Comparison of ENCODE assay signal across 1 cellular context in the genomic region with DNA sequence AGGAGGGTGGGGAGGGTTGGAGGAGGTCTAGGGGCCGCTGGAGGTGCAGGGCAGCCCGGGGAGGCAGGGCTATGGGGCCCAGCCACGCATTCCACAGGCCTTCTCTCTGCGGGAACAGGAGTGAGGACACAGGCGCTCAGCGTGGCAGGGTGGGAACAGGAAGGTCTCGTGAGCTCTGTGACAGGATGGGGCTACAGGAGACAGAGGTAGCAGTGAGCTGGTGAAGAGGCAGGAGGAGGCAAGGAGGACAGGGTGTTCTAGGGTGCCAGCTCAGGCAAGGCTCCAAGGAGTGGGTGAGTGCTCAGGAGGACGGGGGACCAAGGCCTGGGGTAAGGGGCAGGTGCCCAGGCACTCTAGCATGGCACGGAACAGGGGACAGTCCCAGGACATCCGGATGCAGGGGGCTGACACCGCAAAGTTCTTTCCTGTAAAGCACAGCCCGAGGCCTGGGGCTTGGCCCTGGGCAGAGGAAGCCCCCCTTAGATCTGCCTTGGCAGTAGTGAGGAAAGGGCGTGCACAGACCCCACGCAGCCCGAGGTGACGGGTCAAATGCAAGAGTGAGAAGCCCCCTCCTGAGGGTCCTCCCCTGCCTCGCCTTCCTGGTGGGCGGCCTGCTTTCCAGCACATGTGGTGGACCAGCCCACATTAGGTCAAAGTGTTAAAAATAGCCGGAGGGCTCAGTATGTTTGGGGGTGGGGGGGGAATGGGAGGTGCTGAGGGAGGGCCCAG.
TF ChIP-seq lines count a peak whose summit lies in the region.

No MANE protein-coding gene starts in this region.

TF ChIP-seq in HepG2, 621 proteins besides CTCF, POLR2A, EP300 and RAD21 (continued from another document and continues in another):
- TF ChIP-seq, protein P1, sequence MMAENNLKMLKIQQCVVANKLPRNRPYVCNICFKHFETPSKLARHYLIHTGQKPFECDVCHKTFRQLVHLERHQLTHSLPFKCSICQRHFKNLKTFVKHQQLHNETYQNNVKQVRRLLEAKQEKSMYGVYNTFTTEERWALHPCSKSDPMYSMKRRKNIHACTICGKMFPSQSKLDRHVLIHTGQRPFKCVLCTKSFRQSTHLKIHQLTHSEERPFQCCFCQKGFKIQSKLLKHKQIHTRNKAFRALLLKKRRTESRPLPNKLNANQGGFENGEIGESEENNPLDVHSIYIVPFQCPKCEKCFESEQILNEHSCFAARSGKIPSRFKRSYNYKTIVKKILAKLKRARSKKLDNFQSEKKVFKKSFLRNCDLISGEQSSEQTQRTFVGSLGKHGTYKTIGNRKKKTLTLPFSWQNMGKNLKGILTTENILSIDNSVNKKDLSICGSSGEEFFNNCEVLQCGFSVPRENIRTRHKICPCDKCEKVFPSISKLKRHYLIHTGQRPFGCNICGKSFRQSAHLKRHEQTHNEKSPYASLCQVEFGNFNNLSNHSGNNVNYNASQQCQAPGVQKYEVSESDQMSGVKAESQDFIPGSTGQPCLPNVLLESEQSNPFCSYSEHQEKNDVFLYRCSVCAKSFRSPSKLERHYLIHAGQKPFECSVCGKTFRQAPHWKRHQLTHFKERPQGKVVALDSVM (CRISPR knock-in tag; IDR thresholded peaks at IDR 0.05): no peak
- TF ChIP-seq ZNF44 (CRISPR knock-in tag; IDR thresholded peaks at IDR 0.05) (no peak), ZNF382 (CRISPR knock-in tag; IDR thresholded peaks at IDR 0.05; ENCODE audit: borderline replicate concordance) (no peak), POLR2AphosphoS5 (IDR thresholded peaks at IDR 0.05; ENCODE audit: low read depth, low read length) (no peak), MXD4 (CRISPR knock-in tag; IDR thresholded peaks at IDR 0.05) (no peak), TSC22D2 (CRISPR knock-in tag; IDR thresholded peaks at IDR 0.05; ENCODE audit: borderline replicate concordance) (no peak), IRF2 (CRISPR knock-in tag; IDR thresholded peaks at IDR 0.05) (no peak), ZNF180 (CRISPR knock-in tag; IDR thresholded peaks at IDR 0.05; ENCODE audit: borderline replicate concordance, low read depth) (no peak), SAFB2 (CRISPR knock-in tag; IDR thresholded peaks at IDR 0.05; ENCODE audit: borderline replicate concordance, low read depth) (no peak), XBP1 (CRISPR knock-in tag; IDR thresholded peaks at IDR 0.05) (no peak), NFE2 (CRISPR knock-in tag; IDR thresholded peaks at IDR 0.05) (no peak), PHF20 (CRISPR knock-in tag; IDR thresholded peaks at IDR 0.05) (no peak), SMAD1 (CRISPR knock-in tag; IDR thresholded peaks at IDR 0.05; ENCODE audit: borderline replicate concordance, low read depth) (0 out of 2 replicates have a peak, but pooled peaks have one; percentile 49), ZNF782 (CRISPR knock-in tag; IDR thresholded peaks at IDR 0.05; ENCODE audit: borderline replicate concordance) (no peak), ZNF792 (CRISPR knock-in tag; IDR thresholded peaks at IDR 0.05) (0 out of 2 replicates have a peak, but pooled peaks have one; percentile 0), MLLT10 (CRISPR knock-in tag; IDR thresholded peaks at IDR 0.05) (no peak), ZBTB21 (CRISPR knock-in tag; IDR thresholded peaks at IDR 0.05) (no peak), ZSCAN21 (CRISPR knock-in tag; IDR thresholded peaks at IDR 0.05; ENCODE audit: borderline replicate concordance) (no peak), KMT2A (CRISPR knock-in tag; IDR thresholded peaks at IDR 0.05) (0 out of 2 replicates have a peak, but pooled peaks have one; percentile 32), CC2D1A (CRISPR knock-in tag; IDR thresholded peaks at IDR 0.05) (no peak), ZMYM2 (CRISPR knock-in tag; IDR thresholded peaks at IDR 0.05) (no peak), JUN (CRISPR knock-in tag; IDR thresholded peaks at IDR 0.05) (no peak), CHCHD3 (CRISPR knock-in tag; IDR thresholded peaks at IDR 0.05) (no peak)
- TF ChIP-seq, protein P2, sequence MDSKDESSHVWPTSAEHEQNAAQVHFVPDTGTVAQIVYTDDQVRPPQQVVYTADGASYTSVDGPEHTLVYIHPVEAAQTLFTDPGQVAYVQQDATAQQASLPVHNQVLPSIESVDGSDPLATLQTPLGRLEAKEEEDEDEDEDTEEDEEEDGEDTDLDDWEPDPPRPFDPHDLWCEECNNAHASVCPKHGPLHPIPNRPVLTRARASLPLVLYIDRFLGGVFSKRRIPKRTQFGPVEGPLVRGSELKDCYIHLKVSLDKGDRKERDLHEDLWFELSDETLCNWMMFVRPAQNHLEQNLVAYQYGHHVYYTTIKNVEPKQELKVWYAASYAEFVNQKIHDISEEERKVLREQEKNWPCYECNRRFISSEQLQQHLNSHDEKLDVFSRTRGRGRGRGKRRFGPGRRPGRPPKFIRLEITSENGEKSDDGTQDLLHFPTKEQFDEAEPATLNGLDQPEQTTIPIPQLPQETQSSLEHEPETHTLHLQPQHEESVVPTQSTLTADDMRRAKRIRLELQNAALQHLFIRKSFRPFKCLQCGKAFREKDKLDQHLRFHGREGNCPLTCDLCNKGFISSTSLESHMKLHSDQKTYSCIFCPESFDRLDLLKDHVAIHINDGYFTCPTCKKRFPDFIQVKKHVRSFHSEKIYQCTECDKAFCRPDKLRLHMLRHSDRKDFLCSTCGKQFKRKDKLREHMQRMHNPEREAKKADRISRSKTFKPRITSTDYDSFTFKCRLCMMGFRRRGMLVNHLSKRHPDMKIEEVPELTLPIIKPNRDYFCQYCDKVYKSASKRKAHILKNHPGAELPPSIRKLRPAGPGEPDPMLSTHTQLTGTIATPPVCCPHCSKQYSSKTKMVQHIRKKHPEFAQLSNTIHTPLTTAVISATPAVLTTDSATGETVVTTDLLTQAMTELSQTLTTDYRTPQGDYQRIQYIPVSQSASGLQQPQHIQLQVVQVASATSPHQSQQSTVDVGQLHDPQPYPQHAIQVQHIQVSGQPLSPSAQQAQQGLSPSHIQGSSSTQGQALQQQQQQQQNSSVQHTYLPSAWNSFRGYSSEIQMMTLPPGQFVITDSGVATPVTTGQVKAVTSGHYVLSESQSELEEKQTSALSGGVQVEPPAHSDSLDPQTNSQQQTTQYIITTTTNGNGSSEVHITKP (CRISPR knock-in tag; IDR thresholded peaks at IDR 0.05; ENCODE audit: low read depth): no peak
- TF ChIP-seq, protein P3, sequence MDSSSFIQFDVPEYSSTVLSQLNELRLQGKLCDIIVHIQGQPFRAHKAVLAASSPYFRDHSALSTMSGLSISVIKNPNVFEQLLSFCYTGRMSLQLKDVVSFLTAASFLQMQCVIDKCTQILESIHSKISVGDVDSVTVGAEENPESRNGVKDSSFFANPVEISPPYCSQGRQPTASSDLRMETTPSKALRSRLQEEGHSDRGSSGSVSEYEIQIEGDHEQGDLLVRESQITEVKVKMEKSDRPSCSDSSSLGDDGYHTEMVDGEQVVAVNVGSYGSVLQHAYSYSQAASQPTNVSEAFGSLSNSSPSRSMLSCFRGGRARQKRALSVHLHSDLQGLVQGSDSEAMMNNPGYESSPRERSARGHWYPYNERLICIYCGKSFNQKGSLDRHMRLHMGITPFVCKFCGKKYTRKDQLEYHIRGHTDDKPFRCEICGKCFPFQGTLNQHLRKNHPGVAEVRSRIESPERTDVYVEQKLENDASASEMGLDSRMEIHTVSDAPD (CRISPR knock-in tag; IDR thresholded peaks at IDR 0.05): no peak
- TF ChIP-seq, protein P4, sequence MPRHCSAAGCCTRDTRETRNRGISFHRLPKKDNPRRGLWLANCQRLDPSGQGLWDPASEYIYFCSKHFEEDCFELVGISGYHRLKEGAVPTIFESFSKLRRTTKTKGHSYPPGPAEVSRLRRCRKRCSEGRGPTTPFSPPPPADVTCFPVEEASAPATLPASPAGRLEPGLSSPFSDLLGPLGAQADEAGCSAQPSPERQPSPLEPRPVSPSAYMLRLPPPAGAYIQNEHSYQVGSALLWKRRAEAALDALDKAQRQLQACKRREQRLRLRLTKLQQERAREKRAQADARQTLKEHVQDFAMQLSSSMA (CRISPR knock-in tag; IDR thresholded peaks at IDR 0.05): no peak
- TF ChIP-seq, protein P5, sequence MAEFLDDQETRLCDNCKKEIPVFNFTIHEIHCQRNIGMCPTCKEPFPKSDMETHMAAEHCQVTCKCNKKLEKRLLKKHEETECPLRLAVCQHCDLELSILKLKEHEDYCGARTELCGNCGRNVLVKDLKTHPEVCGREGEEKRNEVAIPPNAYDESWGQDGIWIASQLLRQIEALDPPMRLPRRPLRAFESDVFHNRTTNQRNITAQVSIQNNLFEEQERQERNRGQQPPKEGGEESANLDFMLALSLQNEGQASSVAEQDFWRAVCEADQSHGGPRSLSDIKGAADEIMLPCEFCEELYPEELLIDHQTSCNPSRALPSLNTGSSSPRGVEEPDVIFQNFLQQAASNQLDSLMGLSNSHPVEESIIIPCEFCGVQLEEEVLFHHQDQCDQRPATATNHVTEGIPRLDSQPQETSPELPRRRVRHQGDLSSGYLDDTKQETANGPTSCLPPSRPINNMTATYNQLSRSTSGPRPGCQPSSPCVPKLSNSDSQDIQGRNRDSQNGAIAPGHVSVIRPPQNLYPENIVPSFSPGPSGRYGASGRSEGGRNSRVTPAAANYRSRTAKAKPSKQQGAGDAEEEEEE (CRISPR knock-in tag; IDR thresholded peaks at IDR 0.05; ENCODE audit: borderline replicate concordance): no peak
- TF ChIP-seq, protein P6, sequence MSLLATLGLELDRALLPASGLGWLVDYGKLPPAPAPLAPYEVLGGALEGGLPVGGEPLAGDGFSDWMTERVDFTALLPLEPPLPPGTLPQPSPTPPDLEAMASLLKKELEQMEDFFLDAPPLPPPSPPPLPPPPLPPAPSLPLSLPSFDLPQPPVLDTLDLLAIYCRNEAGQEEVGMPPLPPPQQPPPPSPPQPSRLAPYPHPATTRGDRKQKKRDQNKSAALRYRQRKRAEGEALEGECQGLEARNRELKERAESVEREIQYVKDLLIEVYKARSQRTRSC (CRISPR knock-in tag; IDR thresholded peaks at IDR 0.05; ENCODE audit: low read depth): no peak
- TF ChIP-seq, protein P7, sequence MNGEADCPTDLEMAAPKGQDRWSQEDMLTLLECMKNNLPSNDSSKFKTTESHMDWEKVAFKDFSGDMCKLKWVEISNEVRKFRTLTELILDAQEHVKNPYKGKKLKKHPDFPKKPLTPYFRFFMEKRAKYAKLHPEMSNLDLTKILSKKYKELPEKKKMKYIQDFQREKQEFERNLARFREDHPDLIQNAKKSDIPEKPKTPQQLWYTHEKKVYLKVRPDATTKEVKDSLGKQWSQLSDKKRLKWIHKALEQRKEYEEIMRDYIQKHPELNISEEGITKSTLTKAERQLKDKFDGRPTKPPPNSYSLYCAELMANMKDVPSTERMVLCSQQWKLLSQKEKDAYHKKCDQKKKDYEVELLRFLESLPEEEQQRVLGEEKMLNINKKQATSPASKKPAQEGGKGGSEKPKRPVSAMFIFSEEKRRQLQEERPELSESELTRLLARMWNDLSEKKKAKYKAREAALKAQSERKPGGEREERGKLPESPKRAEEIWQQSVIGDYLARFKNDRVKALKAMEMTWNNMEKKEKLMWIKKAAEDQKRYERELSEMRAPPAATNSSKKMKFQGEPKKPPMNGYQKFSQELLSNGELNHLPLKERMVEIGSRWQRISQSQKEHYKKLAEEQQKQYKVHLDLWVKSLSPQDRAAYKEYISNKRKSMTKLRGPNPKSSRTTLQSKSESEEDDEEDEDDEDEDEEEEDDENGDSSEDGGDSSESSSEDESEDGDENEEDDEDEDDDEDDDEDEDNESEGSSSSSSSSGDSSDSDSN (CRISPR knock-in tag; IDR thresholded peaks at IDR 0.05): peak; percentile 73; the same call in 1 of the 2 replicates
- TF ChIP-seq, protein P8, sequence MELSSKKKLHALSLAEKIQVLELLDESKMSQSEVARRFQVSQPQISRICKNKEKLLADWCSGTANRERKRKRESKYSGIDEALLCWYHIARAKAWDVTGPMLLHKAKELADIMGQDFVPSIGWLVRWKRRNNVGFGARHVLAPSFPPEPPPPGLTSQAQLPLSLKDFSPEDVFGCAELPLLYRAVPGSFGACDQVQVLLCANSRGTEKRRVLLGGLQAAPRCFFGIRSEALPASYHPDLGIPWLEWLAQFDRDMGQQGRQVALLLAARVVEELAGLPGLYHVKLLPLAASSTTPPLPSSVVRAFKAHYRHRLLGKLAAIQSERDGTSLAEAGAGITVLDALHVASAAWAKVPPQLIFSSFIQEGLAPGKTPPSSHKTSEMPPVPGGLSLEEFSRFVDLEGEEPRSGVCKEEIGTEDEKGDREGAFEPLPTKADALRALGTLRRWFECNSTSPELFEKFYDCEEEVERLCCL (CRISPR knock-in tag; IDR thresholded peaks at IDR 0.05; ENCODE audit: borderline replicate concordance): no peak
- TF ChIP-seq, protein P9, sequence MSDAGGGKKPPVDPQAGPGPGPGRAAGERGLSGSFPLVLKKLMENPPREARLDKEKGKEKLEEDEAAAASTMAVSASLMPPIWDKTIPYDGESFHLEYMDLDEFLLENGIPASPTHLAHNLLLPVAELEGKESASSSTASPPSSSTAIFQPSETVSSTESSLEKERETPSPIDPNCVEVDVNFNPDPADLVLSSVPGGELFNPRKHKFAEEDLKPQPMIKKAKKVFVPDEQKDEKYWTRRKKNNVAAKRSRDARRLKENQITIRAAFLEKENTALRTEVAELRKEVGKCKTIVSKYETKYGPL (CRISPR knock-in tag; IDR thresholded peaks at IDR 0.05): no peak
- TF ChIP-seq, protein P10, sequence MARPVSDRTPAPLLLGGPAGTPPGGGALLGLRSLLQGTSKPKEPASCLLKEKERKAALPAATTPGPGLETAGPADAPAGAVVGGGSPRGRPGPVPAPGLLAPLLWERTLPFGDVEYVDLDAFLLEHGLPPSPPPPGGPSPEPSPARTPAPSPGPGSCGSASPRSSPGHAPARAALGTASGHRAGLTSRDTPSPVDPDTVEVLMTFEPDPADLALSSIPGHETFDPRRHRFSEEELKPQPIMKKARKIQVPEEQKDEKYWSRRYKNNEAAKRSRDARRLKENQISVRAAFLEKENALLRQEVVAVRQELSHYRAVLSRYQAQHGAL (CRISPR knock-in tag; IDR thresholded peaks at IDR 0.05; ENCODE audit: not compliant biosample characterization): no peak
- TF ChIP-seq, protein P11, sequence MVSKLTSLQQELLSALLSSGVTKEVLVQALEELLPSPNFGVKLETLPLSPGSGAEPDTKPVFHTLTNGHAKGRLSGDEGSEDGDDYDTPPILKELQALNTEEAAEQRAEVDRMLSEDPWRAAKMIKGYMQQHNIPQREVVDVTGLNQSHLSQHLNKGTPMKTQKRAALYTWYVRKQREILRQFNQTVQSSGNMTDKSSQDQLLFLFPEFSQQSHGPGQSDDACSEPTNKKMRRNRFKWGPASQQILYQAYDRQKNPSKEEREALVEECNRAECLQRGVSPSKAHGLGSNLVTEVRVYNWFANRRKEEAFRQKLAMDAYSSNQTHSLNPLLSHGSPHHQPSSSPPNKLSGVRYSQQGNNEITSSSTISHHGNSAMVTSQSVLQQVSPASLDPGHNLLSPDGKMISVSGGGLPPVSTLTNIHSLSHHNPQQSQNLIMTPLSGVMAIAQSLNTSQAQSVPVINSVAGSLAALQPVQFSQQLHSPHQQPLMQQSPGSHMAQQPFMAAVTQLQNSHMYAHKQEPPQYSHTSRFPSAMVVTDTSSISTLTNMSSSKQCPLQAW (CRISPR knock-in tag; IDR thresholded peaks at IDR 0.05): no peak
- TF ChIP-seq, protein P12, sequence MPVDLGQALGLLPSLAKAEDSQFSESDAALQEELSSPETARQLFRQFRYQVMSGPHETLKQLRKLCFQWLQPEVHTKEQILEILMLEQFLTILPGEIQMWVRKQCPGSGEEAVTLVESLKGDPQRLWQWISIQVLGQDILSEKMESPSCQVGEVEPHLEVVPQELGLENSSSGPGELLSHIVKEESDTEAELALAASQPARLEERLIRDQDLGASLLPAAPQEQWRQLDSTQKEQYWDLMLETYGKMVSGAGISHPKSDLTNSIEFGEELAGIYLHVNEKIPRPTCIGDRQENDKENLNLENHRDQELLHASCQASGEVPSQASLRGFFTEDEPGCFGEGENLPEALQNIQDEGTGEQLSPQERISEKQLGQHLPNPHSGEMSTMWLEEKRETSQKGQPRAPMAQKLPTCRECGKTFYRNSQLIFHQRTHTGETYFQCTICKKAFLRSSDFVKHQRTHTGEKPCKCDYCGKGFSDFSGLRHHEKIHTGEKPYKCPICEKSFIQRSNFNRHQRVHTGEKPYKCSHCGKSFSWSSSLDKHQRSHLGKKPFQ (CRISPR knock-in tag; IDR thresholded peaks at IDR 0.05; ENCODE audit: insufficient replicate concordance): peak; percentile 38
